12 cellular contexts compared by ENCODE assay signal in the genomic region with DNA sequence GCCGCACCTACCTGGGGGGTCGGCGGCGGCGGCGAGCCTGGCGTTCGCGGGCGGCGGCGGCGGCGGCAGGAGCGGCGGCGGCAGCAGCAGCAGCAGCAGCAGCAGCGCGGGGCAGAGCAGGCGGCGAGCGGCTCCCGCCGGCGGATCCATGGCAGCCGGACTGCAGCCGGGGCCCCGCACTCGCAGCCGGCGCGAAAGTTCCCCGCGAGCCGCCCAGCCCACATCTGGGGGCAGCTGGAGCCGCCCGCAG. TPM values are rescaled to one million over a fixed set of nuclear protein-coding genes. Genes with fewer than 3 reads are reported as not detected.
DNase-seq lines count a peak whose midpoint lies in the region; ATAC-seq and TF ChIP-seq lines count a peak whose summit lies in the region.
"Had no signal": no experiment of that assay in that cellular context is flagged by ENCODE, and none has a peak within 500 bp of the region (broad histone marks: within the 10 kb centered on the region; RNA-seq: fewer than 3 reads in every experiment).

No MANE protein-coding gene starts in this region.

- peak overlapping the region; percentile 45; the same call in 1 of the 2 replicates for H3K27ac ChIP-seq in VCaP
- peak overlapping the region; percentile 53 to 71 for H3K27ac ChIP-seq in right atrium auricular region
- H3K27ac ChIP-seq in skin epidermis, result peak overlapping the region in 14 of 21 experiments; percentile 46 to 90 (median 76)
- H3K27ac ChIP-seq: PC-9 had no signal

- H3K36me3 Mint-ChIP-seq in natural killer cell treated with Interleukin-12 subunit alpha and Interleukin-12 subunit beta and Interleukin-15 and Interleukin-18, amount 100 ng/mL, for 72 hours, result no peaks in the 10 kb centered on the region

- TF ChIP-seq CTCF in VCaP (conservative IDR thresholded peaks at IDR 0.05) (no peak), right atrium auricular region (IDR thresholded peaks at IDR 0.05) (no peak)

- H3K4me1 ChIP-seq in ES-I3 (ENCODE audit: insufficient read depth, low read length), result peaks cover 4% of the 10 kb centered on the region; the same call in 1 of the 2 replicates
- peaks cover 0 to 27% of the 10 kb centered on the region in 2 donors for H3K4me1 ChIP-seq in right atrium auricular region

- peaks cover 57 to 58% of the 10 kb centered on the region in 2 donors for H3K27me3 Mint-ChIP-seq in natural killer cell treated with Interleukin-12 subunit alpha and Interleukin-12 subunit beta and Interleukin-15 and Interleukin-18, amount 100 ng/mL, for 72 hours

- peak overlapping the region; percentile 58; the same call in 1 of the 2 replicates for H3K9ac ChIP-seq in ES-I3 (ENCODE audit: low read depth, low read length)

- no peak overlapping the region for H3K4me3 Mint-ChIP-seq in natural killer cell treated with Interleukin-12 subunit alpha and Interleukin-12 subunit beta and Interleukin-15 and Interleukin-18, amount 100 ng/mL, for 72 hours

- peaks cover 0 to 6% of the 10 kb centered on the region in 2 donors for H3K27me3 ChIP-seq in right atrium auricular region

- H3K36me3 ChIP-seq in ES-I3 (ENCODE audit: insufficient read depth, low read length), result no peaks in the 10 kb centered on the region
- H3K36me3 ChIP-seq in right atrium auricular region, result no peaks in the 10 kb centered on the region

- no peaks in the 10 kb centered on the region for H3K4me1 Mint-ChIP-seq in natural killer cell treated with Interleukin-12 subunit alpha and Interleukin-12 subunit beta and Interleukin-15 and Interleukin-18, amount 100 ng/mL, for 72 hours (ENCODE audit: low read depth in 2 of 2)

- H3K27ac Mint-ChIP-seq in natural killer cell treated with Interleukin-12 subunit alpha and Interleukin-12 subunit beta and Interleukin-15 and Interleukin-18, amount 100 ng/mL, for 72 hours, result no peak overlapping the region

- DNase-seq in right atrium auricular region (ENCODE audit: low spot score) (no peak), T-helper 9 cell (no peak), GOT3 (lab: John Stamatoyannopoulos, UW) (no peak)
- DNase-seq in natural killer cell treated with Interleukin-12 subunit alpha and Interleukin-12 subunit beta and Interleukin-15 and Interleukin-18, amount 100 ng/mL, for 72 hours (ENCODE audit: low spot score), result no peak
- DNase-seq: activated gamma-delta T cell treated with Interleukin-2 at 50 U/mL for 16 hours; NCI-H187 treated with DMSO at 0.1 percent for 48 hours; PC-9; stimulated activated CD8-positive, alpha-beta memory T cell treated with anti-CD3 and anti-CD28 coated beads, Interleukin-4, amount 100 ng/mL, for 48 hours had no signal

- no peak for ATAC-seq in natural killer cell treated with Interleukin-12 subunit alpha and Interleukin-12 subunit beta and Interleukin-15 and Interleukin-18, amount 100 ng/mL, for 72 hours
- no peak for ATAC-seq in HG02623 (IDR thresholded peaks at IDR 0.05; ENCODE audit: unreplicated experiment)

- no peaks in the 10 kb centered on the region for H3K9me3 Mint-ChIP-seq in natural killer cell treated with Interleukin-12 subunit alpha and Interleukin-12 subunit beta and Interleukin-15 and Interleukin-18, amount 100 ng/mL, for 72 hours

- H3K9me3 ChIP-seq in ES-I3 (ENCODE audit: control insufficient read depth, insufficient read depth, low read length) (no peaks in the 10 kb centered on the region), right atrium auricular region (no peaks in the 10 kb centered on the region)

- peak overlapping the region; percentile 58 to 67 for H3K4me3 ChIP-seq in right atrium auricular region
- H3K4me3 ChIP-seq in skin epidermis, result peak overlapping the region; percentile 24 to 50 (median 45)
- H3K4me3 ChIP-seq: PC-9 had no signal

RNA-seq across cellular contexts. Expression of a gene that starts 0.2 kb away (rescaled TPM):
- total RNA-seq in right atrium auricular region, result 10 to 100 TPM; 13.6 to 13.7 TPM
- total RNA-seq in natural killer cell treated with Interleukin-12 subunit alpha and Interleukin-12 subunit beta and Interleukin-15 and Interleukin-18, amount 100 ng/mL, for 72 hours, result not detected
- total RNA-seq: PC-9 had no signal

Comparison
In these comparisons a context has a peak if more than half of its experiments do, and no peak if none do; other contexts are left out.
1. RNA of a gene that starts 0.2 kb away (total RNA-seq): 13.6 to 13.7 TPM in right atrium auricular region; not detected in natural killer cell treated with Interleukin-12 subunit alpha and Interleukin-12 subunit beta and Interleukin-15 and Interleukin-18, amount 100 ng/mL, for 72 hours; every median in the first group is over 10 times any median in the second.
2. Peak in every context shown above with its lines, with median percentiles within 50 percentile points of each other: H3K27ac ChIP-seq.